In the genomic region with DNA sequence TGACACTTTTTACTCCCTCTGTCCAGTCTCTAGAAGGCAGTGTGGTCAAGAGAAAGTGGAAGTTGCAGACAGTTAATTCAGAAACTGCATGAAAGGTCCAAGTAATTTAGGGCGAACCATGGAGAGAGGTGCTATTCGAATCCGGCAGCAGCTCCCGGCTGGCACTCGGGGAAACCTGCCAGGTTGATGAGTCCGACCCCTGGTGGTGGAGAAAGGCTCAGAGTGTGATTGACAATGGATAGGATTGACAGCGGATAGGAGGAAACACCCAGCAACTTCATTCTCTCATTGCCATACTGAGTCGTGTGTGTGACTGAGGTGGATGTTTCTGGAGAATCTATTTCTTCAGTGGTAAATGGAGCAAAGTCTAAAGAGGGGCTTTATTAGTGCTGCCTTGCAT, we compare ENCODE assay signal across 9 cellular contexts.
DNase-seq lines count a peak whose midpoint lies in the region; ATAC-seq and TF ChIP-seq lines count a peak whose summit lies in the region.
"Had no signal": no experiment of that assay in that cellular context is flagged by ENCODE, and none has a peak within 500 bp of the region (broad histone marks: within the 10 kb centered on the region; RNA-seq: fewer than 3 reads in every experiment).

No MANE protein-coding gene starts in this region.

- in situ Hi-C loops in ACHN (cut with HindIII; ENCODE audit: low pct_ligation_motif_present, low pct_unique_long_range_greater_than_20kb, low sequenced_read_pairs) (no loop called here), Panc1 (cut with HindIII; ENCODE audit: low pct_unique_long_range_greater_than_20kb, low sequenced_read_pairs) (no loop called here)

- no peaks in the 10 kb centered on the region for H3K4me1 ChIP-seq in Panc1 (ENCODE audit: control insufficient read depth, insufficient read depth, low read length)

- no peak overlapping the region for H3K27ac Mint-ChIP-seq in stimulated activated effector memory CD8-positive, alpha-beta T cell treated with anti-CD3 and anti-CD28 coated beads, Interleukin-12 subunit alpha, Interleukin-12 subunit beta, amount 100 ng/mL, for 72 hours
- no peak overlapping the region for H3K27ac Mint-ChIP-seq in effector memory CD8-positive, alpha-beta T cell

- peaks cover 18% of the 10 kb centered on the region for H3K9me3 Mint-ChIP-seq in stimulated activated effector memory CD8-positive, alpha-beta T cell treated with anti-CD3 and anti-CD28 coated beads, Interleukin-12 subunit alpha, Interleukin-12 subunit beta, amount 100 ng/mL, for 72 hours
- H3K9me3 Mint-ChIP-seq in effector memory CD8-positive, alpha-beta T cell, result peaks cover 7 to 9% of the 10 kb centered on the region in 2 donors

- DNase-seq in ACHN (peak; percentile 46), Panc1 (ENCODE audit: low read depth, low spot score) (no peak), iPS-NIHi11 (ENCODE audit: low spot score) (peak; percentile 72), SIG-M5 treated with dmso at 0.1 percent for 504 hours (lab: John Stamatoyannopoulos, UW; ENCODE audit: unreplicated experiment) (no peak)
- DNase-seq in stimulated activated effector memory CD8-positive, alpha-beta T cell treated with anti-CD3 and anti-CD28 coated beads, Interleukin-12 subunit alpha, Interleukin-12 subunit beta, amount 100 ng/mL, for 72 hours (ENCODE audit: low spot score in 2 of 2), result no peak
- no peak for DNase-seq in stimulated activated naive CD4-positive, alpha-beta T cell (lab: John Stamatoyannopoulos, UW)
- DNase-seq in effector memory CD8-positive, alpha-beta T cell, result no peak
- DNase-seq: right cardiac atrium had no signal

- H3K4me1 Mint-ChIP-seq in stimulated activated effector memory CD8-positive, alpha-beta T cell treated with anti-CD3 and anti-CD28 coated beads, Interleukin-12 subunit alpha, Interleukin-12 subunit beta, amount 100 ng/mL, for 72 hours, result no peaks in the 10 kb centered on the region
- no peaks in the 10 kb centered on the region for H3K4me1 Mint-ChIP-seq in effector memory CD8-positive, alpha-beta T cell (ENCODE audit: low read depth in 2 of 2)

- CTCF ChIA-PET in Panc1 (lab: Charles Lee), result interaction anchor here (1.0 kb wide), 1 partner anchor 77 kb away, joined by 4 read pairs; no protein-coding TSS in a partner anchor

- H3K9me3 ChIP-seq in Panc1 (ENCODE audit: control insufficient read depth, insufficient read depth, low read depth, low read length), result no peaks in the 10 kb centered on the region

- no peak overlapping the region for H3K4me3 ChIP-seq in Panc1 (ENCODE audit: low read depth in 2 of 2, low read length in 2 of 2)

- peaks cover 8 to 9% of the 10 kb centered on the region in 2 donors for H3K27me3 Mint-ChIP-seq in effector memory CD8-positive, alpha-beta T cell

- H3K4me3 Mint-ChIP-seq in stimulated activated effector memory CD8-positive, alpha-beta T cell treated with anti-CD3 and anti-CD28 coated beads, Interleukin-12 subunit alpha, Interleukin-12 subunit beta, amount 100 ng/mL, for 72 hours, result no peak overlapping the region
- no peak overlapping the region for H3K4me3 Mint-ChIP-seq in effector memory CD8-positive, alpha-beta T cell

- H3K36me3 ChIP-seq in Panc1 (ENCODE audit: control insufficient read depth, insufficient read depth, low read length), result no peaks in the 10 kb centered on the region

- POLR2A ChIA-PET in Panc1 (lab: Charles Lee), result no interaction called here

- intact Hi-C loops in Panc1 (cut with micrococcal nuclease; ENCODE audit: unreplicated experiment), result no loop called here

- no peaks in the 10 kb centered on the region; the same call in 1 of the 2 replicates for H3K27me3 ChIP-seq in Panc1 (ENCODE audit: control insufficient read depth, insufficient read depth, low read length)

- no peaks in the 10 kb centered on the region for H3K36me3 Mint-ChIP-seq in stimulated activated effector memory CD8-positive, alpha-beta T cell treated with anti-CD3 and anti-CD28 coated beads, Interleukin-12 subunit alpha, Interleukin-12 subunit beta, amount 100 ng/mL, for 72 hours
- H3K36me3 Mint-ChIP-seq in effector memory CD8-positive, alpha-beta T cell (ENCODE audit: insufficient read depth), result no peaks in the 10 kb centered on the region

- peak; percentile 69 for TF ChIP-seq CTCF in Panc1 (IDR thresholded peaks at IDR 0.05)

- peak; percentile 58 for ATAC-seq in GM18907 (IDR thresholded peaks at IDR 0.05; ENCODE audit: unreplicated experiment)
- ATAC-seq in Panc1, result peak; percentile 80
- no peak for ATAC-seq in stimulated activated effector memory CD8-positive, alpha-beta T cell treated with anti-CD3 and anti-CD28 coated beads, Interleukin-12 subunit alpha, Interleukin-12 subunit beta, amount 100 ng/mL, for 72 hours
- no peak for ATAC-seq in effector memory CD8-positive, alpha-beta T cell (replicated peaks)

- no TSS peak for BruUV-seq in Panc1 (replicated peaks; lab: Mats Ljungman, UMichigan)

- H3K27ac ChIP-seq in Panc1 (ENCODE audit: low read length), result no peak overlapping the region

Comparison
In these comparisons a context has a peak if more than half of its experiments do, and no peak if none do; other contexts are left out.
1. DNase-seq: peak in ACHN (single experiment) and iPS-NIHi11 (single experiment); none in Panc1 (single experiment), stimulated activated effector memory CD8-positive, alpha-beta T cell treated with anti-CD3 and anti-CD28 coated beads, Interleukin-12 subunit alpha, Interleukin-12 subunit beta, amount 100 ng/mL, for 72 hours (0 of 2), stimulated activated naive CD4-positive, alpha-beta T cell (0 of 6), SIG-M5 treated with dmso at 0.1 percent for 504 hours (single experiment) and effector memory CD8-positive, alpha-beta T cell (0 of 3).
2. ATAC-seq: peak in GM18907 (single experiment) and Panc1 (single experiment); none in stimulated activated effector memory CD8-positive, alpha-beta T cell treated with anti-CD3 and anti-CD28 coated beads, Interleukin-12 subunit alpha, Interleukin-12 subunit beta, amount 100 ng/mL, for 72 hours (single experiment) and effector memory CD8-positive, alpha-beta T cell (single experiment).